ENCODE assay signal across 1 cellular context in the genomic region with DNA sequence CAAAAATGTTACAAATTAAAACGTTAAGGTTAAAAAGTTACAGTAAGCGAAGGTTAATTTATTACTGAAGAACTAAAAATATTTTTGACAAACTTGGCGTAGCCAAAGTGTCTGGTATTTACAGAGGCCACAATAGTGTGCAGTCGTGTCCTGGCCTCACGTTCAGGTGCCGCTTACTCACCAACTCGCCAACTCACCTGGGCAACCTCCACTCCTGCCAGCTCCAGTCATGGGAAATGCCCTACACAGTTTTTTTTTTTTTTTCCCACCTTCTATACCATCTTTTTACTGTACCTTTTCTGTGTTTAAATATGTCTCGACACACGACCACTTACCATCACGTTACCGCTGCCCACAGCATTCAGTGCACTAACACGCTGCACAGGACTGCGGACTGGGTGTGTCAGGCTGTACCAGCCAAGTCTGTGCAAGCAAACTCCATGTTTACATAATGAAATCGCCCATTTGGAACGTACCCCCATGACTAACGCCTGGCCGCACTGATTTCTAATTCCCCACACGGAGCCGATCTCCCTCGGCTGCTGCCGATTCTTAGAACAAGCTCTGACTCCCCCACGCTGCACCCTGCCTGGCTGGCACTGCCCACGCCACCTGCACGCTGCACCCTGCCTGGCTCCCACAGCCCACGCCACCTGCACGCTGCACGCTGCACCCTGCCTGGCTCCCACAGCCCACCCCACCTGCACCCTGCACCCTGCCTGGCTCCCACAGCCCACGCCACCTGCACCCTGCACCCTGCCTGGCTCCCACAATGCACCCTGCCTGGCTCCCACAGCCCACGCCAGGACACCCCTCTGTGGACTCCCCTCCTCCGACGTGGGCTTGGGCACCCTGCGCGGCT.
TF ChIP-seq lines count a peak whose summit lies in the region.

No MANE protein-coding gene starts in this region.

TF ChIP-seq in A549, 52 proteins besides CTCF, POLR2A, EP300 and RAD21 (continued from another document):
- TF ChIP-seq SREBF2 (IDR thresholded peaks at IDR 0.05) (no peak), SMC3 (IDR thresholded peaks at IDR 0.05) (0 out of 3 replicates have a peak, but pooled peaks have one; percentile 20), RARB (CRISPR knock-in tag; IDR thresholded peaks at IDR 0.05) (no peak), ZSCAN20 (CRISPR knock-in tag; IDR thresholded peaks at IDR 0.05) (no peak)
- TF ChIP-seq, protein P1, sequence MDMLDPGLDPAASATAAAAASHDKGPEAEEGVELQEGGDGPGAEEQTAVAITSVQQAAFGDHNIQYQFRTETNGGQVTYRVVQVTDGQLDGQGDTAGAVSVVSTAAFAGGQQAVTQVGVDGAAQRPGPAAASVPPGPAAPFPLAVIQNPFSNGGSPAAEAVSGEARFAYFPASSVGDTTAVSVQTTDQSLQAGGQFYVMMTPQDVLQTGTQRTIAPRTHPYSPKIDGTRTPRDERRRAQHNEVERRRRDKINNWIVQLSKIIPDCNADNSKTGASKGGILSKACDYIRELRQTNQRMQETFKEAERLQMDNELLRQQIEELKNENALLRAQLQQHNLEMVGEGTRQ (IDR thresholded peaks at IDR 0.05) = no peak
- TF ChIP-seq, protein P2, sequence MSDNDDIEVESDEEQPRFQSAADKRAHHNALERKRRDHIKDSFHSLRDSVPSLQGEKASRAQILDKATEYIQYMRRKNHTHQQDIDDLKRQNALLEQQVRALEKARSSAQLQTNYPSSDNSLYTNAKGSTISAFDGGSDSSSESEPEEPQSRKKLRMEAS (IDR thresholded peaks at IDR 0.05) = peak; percentile 65; the same call in 1 of the 2 replicates
